10 cellular contexts compared by ENCODE assay signal in the genomic region with DNA sequence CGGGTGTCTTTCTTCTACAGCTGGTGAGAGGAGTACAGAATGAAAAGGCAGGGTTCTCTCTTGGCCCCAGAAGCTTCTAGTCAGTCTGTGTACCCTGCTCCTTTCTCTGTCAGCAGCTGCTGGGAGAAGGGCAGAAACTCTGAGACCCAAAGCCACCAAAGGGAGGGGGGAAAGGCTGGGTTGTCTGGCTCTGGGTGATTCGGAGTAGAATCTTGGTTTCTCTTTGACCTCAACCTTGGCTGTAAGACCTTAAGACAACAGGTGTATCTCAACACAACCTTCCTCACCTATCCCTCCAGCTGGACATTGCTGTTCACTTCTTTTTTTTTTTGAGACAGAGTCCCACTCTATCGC. TPM values are rescaled to one million over a fixed set of nuclear protein-coding genes. Genes with fewer than 3 reads are reported as not detected.
DNase-seq lines count a peak whose midpoint lies in the region; TF ChIP-seq lines count a peak whose summit lies in the region.
"Had no signal": no experiment of that assay in that cellular context is flagged by ENCODE, and none has a peak within 500 bp of the region (broad histone marks: within the 10 kb centered on the region; RNA-seq: fewer than 3 reads in every experiment).

No MANE protein-coding gene starts in this region.

- peaks cover under 1% of the 10 kb centered on the region for H3K36me3 Mint-ChIP-seq in activated naive CD4-positive, alpha-beta T cell treated with anti-CD3 and anti-CD28 coated beads for 36 hours (ENCODE audit: low read depth)

- H3K4me3 ChIP-seq in adrenal gland (no peak overlapping the region), muscle layer of colon (ENCODE audit: low read depth in 1 of 2, low read length in 2 of 2) (no peak overlapping the region), tibial artery (no peak overlapping the region)

- H3K9me3 ChIP-seq in adrenal gland (replicated peaks in 1 of 3), result no peaks in the 10 kb centered on the region
- no peaks in the 10 kb centered on the region for H3K9me3 ChIP-seq in muscle layer of colon (ENCODE audit: low read length)
- H3K9me3 ChIP-seq in tibial artery, result no peaks in the 10 kb centered on the region

- H3K4me1 ChIP-seq in adrenal gland (replicated peaks in 1 of 2) (peaks cover 47 to 48% of the 10 kb centered on the region in 2 donors), muscle layer of colon (ENCODE audit: insufficient read depth, low read length) (peaks cover 74% of the 10 kb centered on the region), tibial artery (peaks cover 3 to 79% (median 59%) of the 10 kb centered on the region in 4 donors)

- no peaks in the 10 kb centered on the region for H3K36me3 ChIP-seq in adrenal gland (replicated peaks in 1 of 2)
- peaks cover under 1% of the 10 kb centered on the region for H3K36me3 ChIP-seq in muscle layer of colon (ENCODE audit: insufficient read depth, low read length)
- H3K36me3 ChIP-seq in tibial artery, result no peaks in the 10 kb centered on the region

- H3K27me3 ChIP-seq in adrenal gland (no peaks in the 10 kb centered on the region), muscle layer of colon (ENCODE audit: control insufficient read depth in 1 of 2, insufficient read depth in 2 of 2, low read length in 2 of 2) (no peaks in the 10 kb centered on the region), tibial artery (no peaks in the 10 kb centered on the region)

- TF ChIP-seq POLR2A in adrenal gland (IDR thresholded peaks at IDR 0.05), result no peak

- CTCF ChIA-PET in activated naive CD4-positive, alpha-beta T cell treated with anti-CD3 and anti-CD28 coated beads for 36 hours (lab: Charles Lee), result interaction anchor here (0.5 to 4.4 kb wide), 6 partner anchors 8 to 146 kb away, joined by 3 to 77 read pairs (median 4); no protein-coding TSS in a partner anchor

- TF ChIP-seq CTCF in adrenal gland (IDR thresholded peaks at IDR 0.05), result no peak
- no peak for TF ChIP-seq CTCF in tibial artery (IDR thresholded peaks at IDR 0.05)

- WGBS in adrenal gland, 4 donors, result 50 to 67% (median 58%) methylated on average over 3 of the region's 3 CpGs

- peaks cover 90% of the 10 kb centered on the region for H3K4me1 Mint-ChIP-seq in activated naive CD4-positive, alpha-beta T cell treated with anti-CD3 and anti-CD28 coated beads for 36 hours (ENCODE audit: low read depth)

- H3K27ac Mint-ChIP-seq in activated naive CD4-positive, alpha-beta T cell treated with anti-CD3 and anti-CD28 coated beads for 36 hours, result peak overlapping the region; percentile 69

- no peaks in the 10 kb centered on the region for H3K27me3 Mint-ChIP-seq in activated naive CD4-positive, alpha-beta T cell treated with anti-CD3 and anti-CD28 coated beads for 36 hours (ENCODE audit: low read depth)

- peak overlapping the region in 4 of 5 donors; percentile 2 to 69 (median 58) for H3K27ac ChIP-seq in adrenal gland
- peak overlapping the region; percentile 66 for H3K27ac ChIP-seq in muscle layer of colon (ENCODE audit: low read depth, low read length)
- H3K27ac ChIP-seq in tibial artery, result peak overlapping the region; percentile 94 to 98
- H3K27ac ChIP-seq: VCaP had no signal

- intact Hi-C loops in activated naive CD4-positive, alpha-beta T cell treated with anti-CD3 and anti-CD28 coated beads for 36 hours (cut with micrococcal nuclease), result loop anchor here (10.0 kb wide), 2 partner anchors 469 to 501 kb away; a partner anchor contains a TSS
- intact Hi-C loops in adrenal gland (cut with DNase I), result no loop called here
- intact Hi-C loops in tibial artery (cut with DNase I; ENCODE audit: low total_unique reads), result no loop called here

- no peak overlapping the region for H3K4me3 Mint-ChIP-seq in activated naive CD4-positive, alpha-beta T cell treated with anti-CD3 and anti-CD28 coated beads for 36 hours

- no peaks in the 10 kb centered on the region for H3K9me3 Mint-ChIP-seq in activated naive CD4-positive, alpha-beta T cell treated with anti-CD3 and anti-CD28 coated beads for 36 hours

- no peak for DNase-seq in activated naive CD4-positive, alpha-beta T cell treated with anti-CD3 and anti-CD28 coated beads for 36 hours
- DNase-seq in activated naive CD4-positive, alpha-beta T cell treated with Interleukin-2 at 50 U/mL for 16 hours, result no peak
- no peak for DNase-seq in adrenal gland
- DNase-seq in tibial artery, result no peak
- no peak for DNase-seq in T-helper 2 cell
- no peak for DNase-seq in amygdala (lab: John Stamatoyannopoulos, UW)
- DNase-seq in DMS153 (lab: John Stamatoyannopoulos, UW), result no peak
- DNase-seq: NCI-H1417 treated with DMSO at 0.1 percent for 48 hours had no signal

- no peak overlapping the region for H3K9ac ChIP-seq in muscle layer of colon (ENCODE audit: low read length)

RNA-seq across cellular contexts. Expression of a gene that starts 3.3 kb away (rescaled TPM):
- total RNA-seq in activated naive CD4-positive, alpha-beta T cell treated with anti-CD3 and anti-CD28 coated beads for 36 hours, result 1 to 10 TPM; 9.0 to 9.1 TPM
- 10 to 100 TPM; 14.0 to 69.1 (median 41.4) TPM for total RNA-seq in adrenal gland
- 10 to 100 TPM; 34.5 to 59.0 (median 36.6) TPM for polyA plus RNA-seq in adrenal gland

RNA-seq across cellular contexts. Expression of a gene that starts 18.1 kb away (rescaled TPM):
- total RNA-seq in activated naive CD4-positive, alpha-beta T cell treated with anti-CD3 and anti-CD28 coated beads for 36 hours, result 10 to 100 TPM; 72.1 to 72.2 TPM
- total RNA-seq in adrenal gland, result 100 to 1,000 TPM in 1 of 8 donors, 10 to 100 TPM in 7; 47.8 to 100 (median 69.1) TPM
- 100 to 1,000 TPM in 2 of 3 donors, 10 to 100 TPM in 1; 74.2 to 143 (median 128) TPM for polyA plus RNA-seq in adrenal gland

RNA-seq across cellular contexts. Expression of a gene that starts 36.6 kb away (rescaled TPM):
- 100 to 1,000 TPM; 104 TPM for total RNA-seq in activated naive CD4-positive, alpha-beta T cell treated with anti-CD3 and anti-CD28 coated beads for 36 hours
- 10 to 100 TPM; 36.2 to 72.4 (median 61.7) TPM for total RNA-seq in adrenal gland
- polyA plus RNA-seq in adrenal gland, result 10 to 100 TPM; 36.2 to 65.1 (median 57.5) TPM

RNA-seq across cellular contexts. Expression of a gene that starts 41.0 kb away (rescaled TPM):
- 10 to 100 TPM; 10.2 to 11.2 TPM for total RNA-seq in activated naive CD4-positive, alpha-beta T cell treated with anti-CD3 and anti-CD28 coated beads for 36 hours
- total RNA-seq in adrenal gland, result 100 to 1,000 TPM in 3 of 8 donors, 10 to 100 TPM in 5; 46.1 to 110 (median 76.4) TPM
- polyA plus RNA-seq in adrenal gland, result 10 to 100 TPM; 41.8 to 62.3 (median 50.9) TPM

RNA-seq across cellular contexts. Expression of a gene that starts 49.5 kb away (rescaled TPM):
- 100 to 1,000 TPM; 107 TPM for total RNA-seq in activated naive CD4-positive, alpha-beta T cell treated with anti-CD3 and anti-CD28 coated beads for 36 hours
- 100 to 1,000 TPM in 1 of 8 donors, 10 to 100 TPM in 7; 57.1 to 127 (median 78.1) TPM for total RNA-seq in adrenal gland
- 100 to 1,000 TPM in 1 of 3 donors, 10 to 100 TPM in 2; 50.3 to 103 (median 92.9) TPM for polyA plus RNA-seq in adrenal gland
